ENCODE assay signal across 20 cellular contexts in genomic region chr17:38848939-38849563, GRCh38. TPM values are rescaled to one million over a fixed set of nuclear protein-coding genes. Genes with fewer than 3 reads are reported as not detected.
DNase-seq lines count a peak whose midpoint lies in the region; ATAC-seq and TF ChIP-seq lines count a peak whose summit lies in the region.
"Had no signal": no experiment of that assay in that cellular context is flagged by ENCODE, and none has a peak within 500 bp of the region (broad histone marks: within the 10 kb centered on the region; RNA-seq: fewer than 3 reads in every experiment).

No MANE protein-coding gene starts in this region.

- POLR2A ChIA-PET in activated CD8-positive, alpha-beta T cell treated with anti-CD3 and anti-CD28 coated beads for 36 hours (lab: Charles Lee): interaction anchor here (0.8 to 8.3 kb wide), 18 partner anchors 10 to 304 kb away, joined by 3 to 48 read pairs (median 4); partner anchors contain the start of genes CWC25, LASP1 and LASP1NB
- POLR2A ChIA-PET in activated CD8-positive, alpha-beta T cell treated with anti-CD3 and anti-CD28 coated beads, Interleukin-2, amount 10 ng/mL, durations not matched to agents 7 days and 5 days (lab: Charles Lee): no interaction called here
- POLR2A ChIA-PET in HEK293T (lab: Yijun Ruan, JAX): interaction anchor here (1.0 to 3.0 kb wide), 6 partner anchors 12 to 138 kb away, joined by 3 to 16 read pairs (median 4); partner anchors contain the start of gene LASP1

- in situ Hi-C loops in GM18951 (cut with MboI; ENCODE audit: low sequenced_read_pairs, unreplicated experiment): no loop called here

- TF ChIP-seq CTCF in activated CD8-positive, alpha-beta T cell treated with anti-CD3 and anti-CD28 coated beads for 36 hours (IDR thresholded peaks at IDR 0.05): no peak

- H3K4me3 ChIP-seq in SK-N-MC: no peak overlapping the region
- H3K4me3 ChIP-seq: heart right ventricle, mucosa of descending colon had no signal

- peaks cover 60% of the 10 kb centered on the region for H3K36me3 Mint-ChIP-seq in activated CD8-positive, alpha-beta T cell treated with anti-CD3 and anti-CD28 coated beads for 36 hours (ENCODE audit: low read depth)
- H3K36me3 Mint-ChIP-seq in activated CD8-positive, alpha-beta T cell treated with anti-CD3 and anti-CD28 coated beads, Interleukin-2, amount 10 ng/mL, durations not matched to agents 7 days and 5 days (ENCODE audit: low read depth): peaks cover 66% of the 10 kb centered on the region
- peaks cover 11 to 33% (median 27%) of the 10 kb centered on the region in 3 donors for H3K36me3 Mint-ChIP-seq in immature natural killer cell

- H3K4me3 Mint-ChIP-seq in activated CD8-positive, alpha-beta T cell treated with anti-CD3 and anti-CD28 coated beads for 36 hours: peak overlapping the region; percentile 42
- no peak overlapping the region for H3K4me3 Mint-ChIP-seq in activated CD8-positive, alpha-beta T cell treated with anti-CD3 and anti-CD28 coated beads, Interleukin-2, amount 10 ng/mL, durations not matched to agents 7 days and 5 days
- no peak overlapping the region for H3K4me3 Mint-ChIP-seq in immature natural killer cell
- H3K4me3 Mint-ChIP-seq: T-helper 17 cell had no signal

- no peak overlapping the region for H3K27ac Mint-ChIP-seq in activated CD8-positive, alpha-beta T cell treated with anti-CD3 and anti-CD28 coated beads for 36 hours
- H3K27ac Mint-ChIP-seq in activated CD8-positive, alpha-beta T cell treated with anti-CD3 and anti-CD28 coated beads, Interleukin-2, amount 10 ng/mL, durations not matched to agents 7 days and 5 days: no peak overlapping the region
- H3K27ac Mint-ChIP-seq in immature natural killer cell: peak overlapping the region in 4 of 6 donors; percentile 41 to 75 (median 60)
- H3K27ac Mint-ChIP-seq: T-helper 17 cell had no signal

- peak; percentile 4 for TF ChIP-seq POLR2A in GM18951 (IDR thresholded peaks at IDR 0.05; ENCODE audit: extremely low read depth, insufficient read depth, insufficient read length)

- DNase-seq in activated CD8-positive, alpha-beta T cell treated with anti-CD3 and anti-CD28 coated beads for 36 hours: no peak
- no peak for DNase-seq in activated CD8-positive, alpha-beta T cell treated with anti-CD3 and anti-CD28 coated beads, Interleukin-2, amount 10 ng/mL, durations not matched to agents 7 days and 5 days
- DNase-seq in SK-N-MC (ENCODE audit: low read depth, low spot score) (no peak), immature natural killer cell (no peak), NCI-H82 treated with DMSO at 0.1 percent for 48 hours (lab: John Stamatoyannopoulos, UW; ENCODE audit: unreplicated experiment) (no peak), NCI-H524 (lab: John Stamatoyannopoulos, UW) (no peak), HEK293T (ENCODE audit: extremely low spot score) (no peak)
- DNase-seq: ACHN; activated gamma-delta T cell; CD4-positive, CD25-positive, alpha-beta regulatory T cell; DMS153; GF-D8; heart right ventricle; KBM-7; mucosa of descending colon; NCI-H2081 treated with DMSO at 0.1 percent for 48 hours; substantia nigra; T-helper 17 cell had no signal

- peaks cover 60% of the 10 kb centered on the region for H3K36me3 ChIP-seq in SK-N-MC (ENCODE audit: insufficient read depth, low read length)

- CTCF ChIA-PET in activated CD8-positive, alpha-beta T cell treated with anti-CD3 and anti-CD28 coated beads for 36 hours (lab: Charles Lee): interaction anchor here (0.7 to 1.6 kb wide), 3 partner anchors 76 to 304 kb away, joined by 3 to 4 read pairs (median 4); partner anchors contain the start of gene LASP1NB
- CTCF ChIA-PET in activated CD8-positive, alpha-beta T cell treated with anti-CD3 and anti-CD28 coated beads, Interleukin-2, amount 10 ng/mL, durations not matched to agents 7 days and 5 days (lab: Charles Lee): no interaction called here
- CTCF ChIA-PET in HEK293T (lab: Yijun Ruan, JAX): no interaction called here

- H3K27ac ChIP-seq in SK-N-MC: peak overlapping the region; percentile 44; the same call in 1 of the 2 replicates
- H3K27ac ChIP-seq: heart right ventricle, neutrophil had no signal

- no peak for ATAC-seq in activated CD8-positive, alpha-beta T cell treated with anti-CD3 and anti-CD28 coated beads for 36 hours
- ATAC-seq in activated CD8-positive, alpha-beta T cell treated with anti-CD3 and anti-CD28 coated beads, Interleukin-2, amount 10 ng/mL, durations not matched to agents 7 days and 5 days: no peak
- ATAC-seq: heart right ventricle, mucosa of descending colon, T-helper 17 cell had no signal

- peak overlapping the region; percentile 6 for H3K9ac ChIP-seq in SK-N-MC (ENCODE audit: insufficient read length)

- intact Hi-C loops in activated CD8-positive, alpha-beta T cell treated with anti-CD3 and anti-CD28 coated beads for 36 hours (cut with micrococcal nuclease): no loop called here

- no peaks in the 10 kb centered on the region for H3K27me3 Mint-ChIP-seq in activated CD8-positive, alpha-beta T cell treated with anti-CD3 and anti-CD28 coated beads for 36 hours
- no peaks in the 10 kb centered on the region for H3K27me3 Mint-ChIP-seq in activated CD8-positive, alpha-beta T cell treated with anti-CD3 and anti-CD28 coated beads, Interleukin-2, amount 10 ng/mL, durations not matched to agents 7 days and 5 days (ENCODE audit: low read depth)
- peaks cover 5 to 9% (median 5%) of the 10 kb centered on the region in 3 donors for H3K27me3 Mint-ChIP-seq in immature natural killer cell (ENCODE audit: low read depth in 3 of 3)
- H3K27me3 Mint-ChIP-seq: CD4-positive, CD25-positive, alpha-beta regulatory T cell; T-helper 17 cell had no signal

- H3K9me3 ChIP-seq in SK-N-MC (ENCODE audit: low read depth, low read length): no peaks in the 10 kb centered on the region
- H3K9me3 ChIP-seq: heart right ventricle, mucosa of descending colon, neutrophil had no signal

- H3K9me3 Mint-ChIP-seq in activated CD8-positive, alpha-beta T cell treated with anti-CD3 and anti-CD28 coated beads for 36 hours: no peaks in the 10 kb centered on the region
- H3K9me3 Mint-ChIP-seq in activated CD8-positive, alpha-beta T cell treated with anti-CD3 and anti-CD28 coated beads, Interleukin-2, amount 10 ng/mL, durations not matched to agents 7 days and 5 days (ENCODE audit: insufficient read depth): no peaks in the 10 kb centered on the region
- H3K9me3 Mint-ChIP-seq in immature natural killer cell: no peaks in the 10 kb centered on the region
- H3K9me3 Mint-ChIP-seq: CD4-positive, CD25-positive, alpha-beta regulatory T cell had no signal

- H3K4me1 Mint-ChIP-seq in activated CD8-positive, alpha-beta T cell treated with anti-CD3 and anti-CD28 coated beads for 36 hours (ENCODE audit: low read depth): peaks cover 32% of the 10 kb centered on the region
- peaks cover 35% of the 10 kb centered on the region for H3K4me1 Mint-ChIP-seq in activated CD8-positive, alpha-beta T cell treated with anti-CD3 and anti-CD28 coated beads, Interleukin-2, amount 10 ng/mL, durations not matched to agents 7 days and 5 days (ENCODE audit: low read depth)
- peaks cover 39 to 40% of the 10 kb centered on the region in 2 donors for H3K4me1 Mint-ChIP-seq in immature natural killer cell

TF ChIP-seq in HEK293T, 16 proteins besides CTCF, POLR2A, EP300 and RAD21:
- TF ChIP-seq TARDBP (IDR thresholded peaks at IDR 0.05) (no peak), L3MBTL2 (conservative IDR thresholded peaks at IDR 0.05) (no peak), CTBP1 (IDR thresholded peaks at IDR 0.05; ENCODE audit: borderline replicate concordance) (no peak), BHLHE40 (IDR thresholded peaks at IDR 0.05; ENCODE audit: borderline replicate concordance) (no peak), HDGF (IDR thresholded peaks at IDR 0.05; ENCODE audit: borderline replicate concordance) (no peak), FOXK2 (IDR thresholded peaks at IDR 0.05) (no peak), LEF1 (IDR thresholded peaks at IDR 0.05; ENCODE audit: borderline replicate concordance) (no peak), FOXM1 (IDR thresholded peaks at IDR 0.05; ENCODE audit: borderline replicate concordance) (no peak)

RNA-seq across cellular contexts. Expression of gene RPL23, which starts 4.5 kb away (rescaled TPM):
- 1,000 to 10,000 TPM; 1,908 to 1,957 TPM for total RNA-seq in activated CD8-positive, alpha-beta T cell treated with anti-CD3 and anti-CD28 coated beads for 36 hours
- 1,000 to 10,000 TPM; 1,130 to 1,164 TPM for total RNA-seq in activated CD8-positive, alpha-beta T cell treated with anti-CD3 and anti-CD28 coated beads, Interleukin-2, amount 10 ng/mL, durations not matched to agents 7 days and 5 days
- polyA plus RNA-seq in immature natural killer cell: 100 to 1,000 TPM; 285 to 713 (median 532) TPM

RNA-seq across cellular contexts. Expression of gene LASP1, which starts 20.8 kb away (rescaled TPM):
- 100 to 1,000 TPM; 135 to 139 TPM for total RNA-seq in activated CD8-positive, alpha-beta T cell treated with anti-CD3 and anti-CD28 coated beads for 36 hours
- total RNA-seq in activated CD8-positive, alpha-beta T cell treated with anti-CD3 and anti-CD28 coated beads, Interleukin-2, amount 10 ng/mL, durations not matched to agents 7 days and 5 days: 100 to 1,000 TPM; 268 to 276 TPM
- polyA plus RNA-seq in immature natural killer cell: 100 to 1,000 TPM in 1 of 3 donors, 10 to 100 TPM in 2; 94.3 to 171 (median 96.5) TPM

RNA-seq across cellular contexts. Expression of gene CWC25, which starts 23.9 kb away (rescaled TPM):
- total RNA-seq in activated CD8-positive, alpha-beta T cell treated with anti-CD3 and anti-CD28 coated beads for 36 hours: 10 to 100 TPM; 19.7 to 20.1 TPM
- 10 to 100 TPM; 29.6 to 30.9 TPM for total RNA-seq in activated CD8-positive, alpha-beta T cell treated with anti-CD3 and anti-CD28 coated beads, Interleukin-2, amount 10 ng/mL, durations not matched to agents 7 days and 5 days
- polyA plus RNA-seq in immature natural killer cell: 10 to 100 TPM in 1 of 3 donors, 1 to 10 TPM in 2; 4.3 to 11.1 (median 5.2) TPM

RNA-seq across cellular contexts. Expression of gene PIP4K2B, which starts 49.7 kb away (rescaled TPM):
- 10 to 100 TPM; 30.9 to 33.2 TPM for total RNA-seq in activated CD8-positive, alpha-beta T cell treated with anti-CD3 and anti-CD28 coated beads for 36 hours
- total RNA-seq in activated CD8-positive, alpha-beta T cell treated with anti-CD3 and anti-CD28 coated beads, Interleukin-2, amount 10 ng/mL, durations not matched to agents 7 days and 5 days: 10 to 100 TPM; 49.9 to 51.4 TPM
- polyA plus RNA-seq in immature natural killer cell: 10 to 100 TPM in 2 of 3 donors, 1 to 10 TPM in 1; 6.2 to 15.4 (median 12.5) TPM

Comparison
In these comparisons a context has a peak if more than half of its experiments do, and no peak if none do; other contexts are left out.
1. H3K27ac Mint-ChIP-seq: peak in immature natural killer cell (4 of 6); none in activated CD8-positive, alpha-beta T cell treated with anti-CD3 and anti-CD28 coated beads for 36 hours (single experiment) and activated CD8-positive, alpha-beta T cell treated with anti-CD3 and anti-CD28 coated beads, Interleukin-2, amount 10 ng/mL, durations not matched to agents 7 days and 5 days (single experiment).